In the genomic region with DNA sequence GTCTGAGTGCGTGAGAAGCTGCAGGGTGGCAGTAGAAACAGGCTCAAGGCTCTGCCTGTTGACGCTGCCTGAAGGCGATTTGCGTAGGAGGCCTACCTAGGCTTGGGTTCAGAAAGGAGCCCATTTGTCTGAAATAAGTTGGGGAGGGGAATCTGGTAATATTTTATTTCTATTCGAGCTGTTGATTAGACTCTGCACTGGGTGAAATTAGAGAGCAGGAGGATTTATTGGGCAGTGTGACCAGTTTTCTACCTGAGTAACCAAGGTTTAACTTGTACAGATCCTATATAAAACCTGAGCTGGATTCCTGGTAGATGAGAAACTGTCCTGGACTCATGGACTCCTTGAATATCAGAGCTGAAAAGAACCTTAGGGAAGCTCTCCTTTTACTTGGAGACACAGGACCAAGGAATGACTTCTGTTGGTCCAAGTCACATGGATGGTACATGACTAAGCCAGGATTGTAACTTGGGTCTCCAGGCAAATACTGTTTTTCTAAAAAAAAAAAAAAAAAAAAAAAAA, we compare ENCODE assay signal across 35 cellular contexts. TPM values are rescaled to one million over a fixed set of nuclear protein-coding genes. Genes with fewer than 3 reads are reported as not detected.
"Had no signal": no experiment of that assay in that cellular context is flagged by ENCODE, and none has a peak within 500 bp of the region (broad histone marks: within the 10 kb centered on the region; RNA-seq: fewer than 3 reads in every experiment).

No MANE protein-coding gene starts in this region.

- ATAC-seq: activated CD8-positive, alpha-beta T cell treated with anti-CD3 and anti-CD28 coated beads, Interleukin-2, amount 10 ng/mL, durations not matched to agents 7 days and 5 days; Right ventricle myocardium inferior; SK-N-SH treated with all-trans-retinoic acid at 6 μM for 48 hours had no signal

- H3K27me3 Mint-ChIP-seq: activated T-cell treated with anti-CD3 and anti-CD28 coated beads, Interleukin-2, amount 50 U/mL, for 24 hours; central memory CD8-positive, alpha-beta T cell had no signal

- H3K36me3 Mint-ChIP-seq: activated naive CD4-positive, alpha-beta T cell treated with anti-CD3 and anti-CD28 coated beads, Interleukin-2, amount 50 U/mL, for 24 hours; activated naive CD8-positive, alpha-beta T cell treated with anti-CD3 and anti-CD28 coated beads, Interleukin-2, amount 10 ng/mL, durations not matched to agents 7 days and 5 days had no signal

- H3K9me3 Mint-ChIP-seq: activated CD4-positive, alpha-beta T cell treated with anti-CD3 and anti-CD28 coated beads, Interleukin-2, amount 10 ng/mL, durations not matched to agents 7 days and 5 days; activated naive CD4-positive, alpha-beta T cell treated with anti-CD3 and anti-CD28 coated beads, Interleukin-2, amount 50 U/mL, for 24 hours; activated naive CD8-positive, alpha-beta T cell treated with anti-CD3 and anti-CD28 coated beads, Interleukin-2, amount 10 ng/mL, durations not matched to agents 7 days and 5 days; activated T-cell treated with anti-CD3 and anti-CD28 coated beads, Interleukin-2, amount 50 U/mL, for 24 hours; activated T-helper 2 cell treated with anti-CD3 and anti-CD28 coated beads, Interferon-gamma antibody, Interleukin-2, Interleukin-4, amounts not matched to agents 10 μg/mL and 5 μg/mL and 100 μg/mL, durations not matched to agents 14 hours and 24 hours and 36 hours; central memory CD8-positive, alpha-beta T cell had no signal

- H3K27me3 ChIP-seq: ascending aorta, cardiac muscle cell had no signal

- H3K9me3 ChIP-seq: ascending aorta had no signal

- H3K4me2 ChIP-seq: PC-9 had no signal

- H3K36me3 ChIP-seq: ascending aorta, cardiac muscle cell had no signal

- DNase-seq: activated CD4-positive, alpha-beta T cell treated with anti-CD3 and anti-CD28 coated beads, Interleukin-2, amount 10 ng/mL, durations not matched to agents 7 days and 5 days; activated CD4-positive, alpha-beta T cell treated with anti-CD3 and anti-CD28 coated beads, Interleukin-2, amount 50 U/mL, for 48 hours; activated CD8-positive, alpha-beta T cell treated with anti-CD3 and anti-CD28 coated beads, Interleukin-2, amount 10 ng/mL, durations not matched to agents 7 days and 5 days; activated gamma-delta T cell; activated naive CD4-positive, alpha-beta T cell treated with Interleukin-2 at 50 U/mL for 16 hours; activated naive CD8-positive, alpha-beta T cell treated with anti-CD3 and anti-CD28 coated beads, Interleukin-2, amount 10 ng/mL, durations not matched to agents 7 days and 5 days; activated T-cell treated with anti-CD3 and anti-CD28 coated beads, Interleukin-2, amount 50 U/mL, for 24 hours; amygdala; Karpas-422; MM.1S; MV-4-11; NCI-H1092; NCI-H146; NCI-H187; NCI-H2029 treated with DMSO at 0.1 percent for 48 hours; NCI-H2107; NCI-H2171; NCI-H510A; NCI-H526; NCI-H748 treated with DMSO at 0.1 percent for 48 hours; NK-92 treated with Interleukin-12 subunit alpha and Interleukin-12 subunit beta, amount 100 ng/mL, for 24 hours; PC-9; SIG-M5; SW 1271; T-helper 1 cell; T-helper 2 cell; T-helper 9 cell had no signal

- H3K4me3 ChIP-seq: ascending aorta, cardiac muscle cell, PC-9 had no signal

- H3K4me1 ChIP-seq: ascending aorta had no signal

- H3K4me3 Mint-ChIP-seq: activated CD4-positive, alpha-beta T cell treated with anti-CD3 and anti-CD28 coated beads, Interleukin-2, amount 10 ng/mL, durations not matched to agents 7 days and 5 days; activated CD8-positive, alpha-beta T cell treated with anti-CD3 and anti-CD28 coated beads, Interleukin-2, amount 10 ng/mL, durations not matched to agents 7 days and 5 days; activated naive CD4-positive, alpha-beta T cell treated with anti-CD3 and anti-CD28 coated beads, Interleukin-2, amount 50 U/mL, for 24 hours; activated naive CD8-positive, alpha-beta T cell treated with anti-CD3 and anti-CD28 coated beads, Interleukin-2, amount 10 ng/mL, durations not matched to agents 7 days and 5 days; activated T-cell treated with anti-CD3 and anti-CD28 coated beads, Interleukin-2, amount 50 U/mL, for 24 hours; central memory CD8-positive, alpha-beta T cell had no signal

- H2AFZ ChIP-seq: PC-9 had no signal

- H3K27ac ChIP-seq: ascending aorta, cardiac muscle cell, PC-9, RWPE1 had no signal

- H3K27ac Mint-ChIP-seq: activated CD4-positive, alpha-beta T cell treated with anti-CD3 and anti-CD28 coated beads, Interleukin-2, amount 10 ng/mL, durations not matched to agents 7 days and 5 days; activated CD8-positive, alpha-beta T cell treated with anti-CD3 and anti-CD28 coated beads, Interleukin-2, amount 10 ng/mL, durations not matched to agents 7 days and 5 days; activated naive CD4-positive, alpha-beta T cell treated with anti-CD3 and anti-CD28 coated beads, Interleukin-2, amount 50 U/mL, for 24 hours; activated naive CD8-positive, alpha-beta T cell treated with anti-CD3 and anti-CD28 coated beads, Interleukin-2, amount 10 ng/mL, durations not matched to agents 7 days and 5 days; activated T-cell treated with anti-CD3 and anti-CD28 coated beads, Interleukin-2, amount 50 U/mL, for 24 hours; activated T-helper 2 cell treated with anti-CD3 and anti-CD28 coated beads, Interferon-gamma antibody, Interleukin-2, Interleukin-4, amounts not matched to agents 10 μg/mL and 5 μg/mL and 100 μg/mL, durations not matched to agents 14 hours and 24 hours and 36 hours had no signal

- H3K4me1 Mint-ChIP-seq: activated CD4-positive, alpha-beta T cell treated with anti-CD3 and anti-CD28 coated beads, Interleukin-2, amount 10 ng/mL, durations not matched to agents 7 days and 5 days; activated naive CD4-positive, alpha-beta T cell treated with anti-CD3 and anti-CD28 coated beads, Interleukin-2, amount 50 U/mL, for 24 hours; activated naive CD8-positive, alpha-beta T cell treated with anti-CD3 and anti-CD28 coated beads, Interleukin-2, amount 10 ng/mL, durations not matched to agents 7 days and 5 days; central memory CD8-positive, alpha-beta T cell had no signal

RNA-seq across cellular contexts. Expression of a gene that starts 19.6 kb away (rescaled TPM):
- total RNA-seq: activated CD8-positive, alpha-beta T cell treated with anti-CD3 and anti-CD28 coated beads, Interleukin-2, amount 10 ng/mL, durations not matched to agents 7 days and 5 days; activated naive CD8-positive, alpha-beta T cell treated with anti-CD3 and anti-CD28 coated beads, Interleukin-2, amount 10 ng/mL, durations not matched to agents 7 days and 5 days; activated T-helper 2 cell treated with anti-CD3 and anti-CD28 coated beads, Interferon-gamma antibody, Interleukin-2, Interleukin-4, amounts not matched to agents 10 μg/mL and 5 μg/mL and 100 μg/mL, durations not matched to agents 14 hours and 24 hours and 36 hours; ascending aorta; Right ventricle myocardium inferior had no signal
- polyA plus RNA-seq: cardiac muscle cell had no signal
